ENCODE assay signal across 11 cellular contexts in genomic region chr2:5914831-5915611, GRCh38.
A peak's percentile ranks its signal among the peaks of the same experiment; 100 is the strongest.
DNase-seq lines count a peak whose midpoint lies in the region; ATAC-seq and TF ChIP-seq lines count a peak whose summit lies in the region.
"Had no signal": no experiment of that assay in that cellular context is flagged by ENCODE, and none has a peak within 500 bp of the region (broad histone marks: within the 10 kb centered on the region; RNA-seq: fewer than 3 reads in every experiment).

No MANE protein-coding gene starts in this region.

- H3K4me3 ChIP-seq in MG63 (no peak overlapping the region), right atrium auricular region (no peak overlapping the region), gastrocnemius medialis (no peak overlapping the region)
- H3K4me3 ChIP-seq: PC-9 had no signal

- no peak for TF ChIP-seq POLR2A in gastrocnemius medialis (IDR thresholded peaks at IDR 0.05)

- TF ChIP-seq CTCF in right atrium auricular region (IDR thresholded peaks at IDR 0.05) (no peak), gastrocnemius medialis (IDR thresholded peaks at IDR 0.05 in 4 of 5, conservative IDR thresholded peaks at IDR 0.05 in 1 of 5) (no peak)

- H3K4me3 Mint-ChIP-seq in effector memory CD8-positive, alpha-beta T cell, result no peak overlapping the region
- no peak overlapping the region for H3K4me3 Mint-ChIP-seq in activated T-helper 17 cell treated with anti-CD3 and anti-CD28 coated beads, Interleukin-2, amount 50 U/mL, for 72 hours
- H3K4me3 Mint-ChIP-seq: activated CD4-positive, alpha-beta T cell treated with anti-CD3 and anti-CD28 coated beads, Interleukin-2, amount 10 ng/mL, durations not matched to agents 7 days and 5 days; nephron had no signal

- in situ Hi-C loops in gastrocnemius medialis (cut with MboI; ENCODE audit: low sequenced_read_pairs in 4 of 4), result no loop called here

- H3K4me1 Mint-ChIP-seq in effector memory CD8-positive, alpha-beta T cell (ENCODE audit: low read depth in 2 of 2), result no peaks in the 10 kb centered on the region
- no peaks in the 10 kb centered on the region for H3K4me1 Mint-ChIP-seq in activated T-helper 17 cell treated with anti-CD3 and anti-CD28 coated beads, Interleukin-2, amount 50 U/mL, for 72 hours
- H3K4me1 Mint-ChIP-seq: activated CD4-positive, alpha-beta T cell treated with anti-CD3 and anti-CD28 coated beads, Interleukin-2, amount 10 ng/mL, durations not matched to agents 7 days and 5 days had no signal

- H3K36me3 Mint-ChIP-seq in effector memory CD8-positive, alpha-beta T cell (ENCODE audit: insufficient read depth), result no peaks in the 10 kb centered on the region
- no peaks in the 10 kb centered on the region for H3K36me3 Mint-ChIP-seq in activated T-helper 17 cell treated with anti-CD3 and anti-CD28 coated beads, Interleukin-2, amount 50 U/mL, for 72 hours (ENCODE audit: low read depth)

- DNase-seq in MG63, result peak; percentile 91
- DNase-seq in T1000 (lab: John Stamatoyannopoulos, UW), result peak; percentile 62
- DNase-seq in right atrium auricular region (ENCODE audit: low spot score), result no peak
- DNase-seq in gastrocnemius medialis, result no peak
- no peak for DNase-seq in effector memory CD8-positive, alpha-beta T cell
- DNase-seq in midbrain (lab: John Stamatoyannopoulos, UW), result no peak
- DNase-seq: activated CD4-positive, alpha-beta T cell treated with anti-CD3 and anti-CD28 coated beads, Interleukin-2, amount 10 ng/mL, durations not matched to agents 7 days and 5 days; PC-9 had no signal

- ATAC-seq in gastrocnemius medialis (peak; percentile 75 to 78), HG03175 (IDR thresholded peaks at IDR 0.05; ENCODE audit: unreplicated experiment) (no peak)
- no peak for ATAC-seq in effector memory CD8-positive, alpha-beta T cell (replicated peaks)
- no peak for ATAC-seq in activated T-helper 17 cell treated with anti-CD3 and anti-CD28 coated beads, Interleukin-2, amount 50 U/mL, for 72 hours (replicated peaks)

- H3K36me3 ChIP-seq in MG63 (no peaks in the 10 kb centered on the region), right atrium auricular region (no peaks in the 10 kb centered on the region), gastrocnemius medialis (no peaks in the 10 kb centered on the region)

- peaks cover 0 to 10% of the 10 kb centered on the region in 2 donors for H3K4me1 ChIP-seq in right atrium auricular region
- peaks cover 12 to 13% of the 10 kb centered on the region in 2 donors for H3K4me1 ChIP-seq in gastrocnemius medialis

- peaks cover 9% of the 10 kb centered on the region; the same call in 1 of the 2 replicates for H3K9me3 ChIP-seq in MG63
- H3K9me3 ChIP-seq in right atrium auricular region, result no peaks in the 10 kb centered on the region
- H3K9me3 ChIP-seq in gastrocnemius medialis, result no peaks in the 10 kb centered on the region

- H3K9me3 Mint-ChIP-seq in effector memory CD8-positive, alpha-beta T cell, result peaks cover 3 to 30% of the 10 kb centered on the region in 2 donors
- no peaks in the 10 kb centered on the region for H3K9me3 Mint-ChIP-seq in activated T-helper 17 cell treated with anti-CD3 and anti-CD28 coated beads, Interleukin-2, amount 50 U/mL, for 72 hours

- intact Hi-C loops in gastrocnemius medialis (cut with DNase I; ENCODE audit: low total_unique reads), result no loop called here

- H3K27ac Mint-ChIP-seq in effector memory CD8-positive, alpha-beta T cell, result no peak overlapping the region
- H3K27ac Mint-ChIP-seq in activated T-helper 17 cell treated with anti-CD3 and anti-CD28 coated beads, Interleukin-2, amount 50 U/mL, for 72 hours, result no peak overlapping the region
- H3K27ac Mint-ChIP-seq: activated CD4-positive, alpha-beta T cell treated with anti-CD3 and anti-CD28 coated beads, Interleukin-2, amount 10 ng/mL, durations not matched to agents 7 days and 5 days had no signal

- H3K27me3 ChIP-seq in MG63, result no peaks in the 10 kb centered on the region; the same call in 1 of the 2 replicates
- no peaks in the 10 kb centered on the region for H3K27me3 ChIP-seq in right atrium auricular region
- no peaks in the 10 kb centered on the region for H3K27me3 ChIP-seq in gastrocnemius medialis

- H3K27ac ChIP-seq in right atrium auricular region (peak overlapping the region; percentile 69 to 84), gastrocnemius medialis (peak overlapping the region in 2 of 4 donors; percentile 24 to 43)
- H3K27ac ChIP-seq: PC-9 had no signal

- no peaks in the 10 kb centered on the region for H3K27me3 Mint-ChIP-seq in effector memory CD8-positive, alpha-beta T cell
- no peaks in the 10 kb centered on the region for H3K27me3 Mint-ChIP-seq in activated T-helper 17 cell treated with anti-CD3 and anti-CD28 coated beads, Interleukin-2, amount 50 U/mL, for 72 hours
- H3K27me3 Mint-ChIP-seq: activated CD4-positive, alpha-beta T cell treated with anti-CD3 and anti-CD28 coated beads, Interleukin-2, amount 10 ng/mL, durations not matched to agents 7 days and 5 days had no signal

Comparison
In these comparisons a context has a peak if more than half of its experiments do, and no peak if none do; other contexts are left out.
1. DNase-seq: peak in MG63 (single experiment) and T1000 (single experiment); none in right atrium auricular region (single experiment), gastrocnemius medialis (0 of 2), effector memory CD8-positive, alpha-beta T cell (0 of 3) and midbrain (single experiment).
2. ATAC-seq: peak in gastrocnemius medialis (2 of 2); none in effector memory CD8-positive, alpha-beta T cell (single experiment), HG03175 (single experiment) and activated T-helper 17 cell treated with anti-CD3 and anti-CD28 coated beads, Interleukin-2, amount 50 U/mL, for 72 hours (single experiment).